7 cellular contexts compared by ENCODE assay signal in genomic region chr19:55251296-55252081, GRCh38. TPM values are rescaled to one million over a fixed set of nuclear protein-coding genes. Genes with fewer than 3 reads are reported as not detected.
DNase-seq lines count a peak whose midpoint lies in the region; ATAC-seq and TF ChIP-seq lines count a peak whose summit lies in the region.

No MANE protein-coding gene starts in this region.

- peaks cover 63% of the 10 kb centered on the region for H4K20me1 ChIP-seq in Karpas-422 (ENCODE audit: insufficient read depth, low read depth, low read length)

- intact Hi-C loops in stomach (cut with DNase I; ENCODE audit: low total_unique reads), result no loop called here

- TF ChIP-seq POLR2A in stomach (IDR thresholded peaks at IDR 0.05), result no peak

- CTCF ChIA-PET in activated CD8-positive, alpha-beta T cell treated with anti-CD3 and anti-CD28 coated beads, Interleukin-2, amount 10 ng/mL, durations not matched to agents 7 days and 5 days (lab: Charles Lee), result interaction anchor here (1.0 to 1.8 kb wide), 4 partner anchors 41 to 252 kb away, joined by 3 to 6 read pairs (median 4); partner anchors contain the start of gene DNAAF3

- H2AFZ ChIP-seq in Karpas-422 (ENCODE audit: low read length), result no peak overlapping the region

- peaks cover 63% of the 10 kb centered on the region for H3K36me3 Mint-ChIP-seq in activated CD8-positive, alpha-beta T cell treated with anti-CD3 and anti-CD28 coated beads, Interleukin-2, amount 10 ng/mL, durations not matched to agents 7 days and 5 days (ENCODE audit: low read depth)

- H3K4me1 ChIP-seq in Karpas-422 (ENCODE audit: low read length), result peaks cover 53% of the 10 kb centered on the region
- peaks cover 58 to 95% (median 93%) of the 10 kb centered on the region in 4 donors for H3K4me1 ChIP-seq in stomach

- H3K9me2 ChIP-seq in Karpas-422 (replicated peaks; ENCODE audit: insufficient read depth, low read length), result no peaks in the 10 kb centered on the region

- H3K9me3 Mint-ChIP-seq in activated CD8-positive, alpha-beta T cell treated with anti-CD3 and anti-CD28 coated beads, Interleukin-2, amount 10 ng/mL, durations not matched to agents 7 days and 5 days (ENCODE audit: insufficient read depth), result no peaks in the 10 kb centered on the region

- H3K9ac ChIP-seq in Karpas-422 (ENCODE audit: low read length), result peak overlapping the region; percentile 46

- H3K4me3 ChIP-seq in Karpas-422 (ENCODE audit: low read length), result no peak overlapping the region
- H3K4me3 ChIP-seq in stomach, result peak overlapping the region in 1 of 4 donors; percentile 16

- TF ChIP-seq EP300 in stomach (IDR thresholded peaks at IDR 0.05), result no peak

- peak overlapping the region; percentile 91 for H3K4me3 Mint-ChIP-seq in activated CD8-positive, alpha-beta T cell treated with anti-CD3 and anti-CD28 coated beads, Interleukin-2, amount 10 ng/mL, durations not matched to agents 7 days and 5 days

- peak overlapping the region; percentile 97 for H3K27ac Mint-ChIP-seq in activated CD8-positive, alpha-beta T cell treated with anti-CD3 and anti-CD28 coated beads, Interleukin-2, amount 10 ng/mL, durations not matched to agents 7 days and 5 days

- peak; percentile 25 for ATAC-seq in activated CD8-positive, alpha-beta T cell treated with anti-CD3 and anti-CD28 coated beads, Interleukin-2, amount 10 ng/mL, durations not matched to agents 7 days and 5 days
- no peak for ATAC-seq in HG02610 (IDR thresholded peaks at IDR 0.05; ENCODE audit: unreplicated experiment)

- peak overlapping the region; percentile 98 for H3K27ac ChIP-seq in Karpas-422 (ENCODE audit: low read length)
- peak overlapping the region; percentile 59 to 93 (median 63) for H3K27ac ChIP-seq in stomach

- H3K9me3 ChIP-seq in Karpas-422 (ENCODE audit: low read length) (no peaks in the 10 kb centered on the region), stomach (no peaks in the 10 kb centered on the region)

- DNase-seq in Karpas-422, result peak; percentile 57
- peak; percentile 65 for DNase-seq in activated CD8-positive, alpha-beta T cell treated with anti-CD3 and anti-CD28 coated beads, Interleukin-2, amount 10 ng/mL, durations not matched to agents 7 days and 5 days
- DNase-seq in glomerular visceral epithelial cell (ENCODE audit: extremely low spot score), result peak; percentile 88
- DNase-seq in stomach, result peak; percentile 68
- DNase-seq in middle frontal gyrus (ENCODE audit: extremely low spot score, low spot score), result no peak
- DNase-seq in COLO829 (ENCODE audit: low spot score), result no peak

- POLR2A ChIA-PET in activated CD8-positive, alpha-beta T cell treated with anti-CD3 and anti-CD28 coated beads, Interleukin-2, amount 10 ng/mL, durations not matched to agents 7 days and 5 days (lab: Charles Lee), result interaction anchor here (0.9 kb wide), 1 partner anchor 8 kb away, joined by 3 read pairs; no protein-coding TSS in a partner anchor

- TF ChIP-seq CTCF in stomach (IDR thresholded peaks at IDR 0.05), result no peak

- H3K36me3 ChIP-seq in Karpas-422 (ENCODE audit: insufficient read depth, low read length) (peaks cover 37% of the 10 kb centered on the region), stomach (peaks cover 4 to 26% (median 20%) of the 10 kb centered on the region in 4 donors)

- 17 to 44% (median 38%) methylated on average over 14 to 20 of the region's 20 CpGs for WGBS in stomach, 5 donors

- peak overlapping the region; percentile 26 for H3K4me2 ChIP-seq in Karpas-422 (ENCODE audit: low read depth, low read length, poor library complexity, severe bottlenecking)

- H3K4me1 Mint-ChIP-seq in activated CD8-positive, alpha-beta T cell treated with anti-CD3 and anti-CD28 coated beads, Interleukin-2, amount 10 ng/mL, durations not matched to agents 7 days and 5 days (ENCODE audit: low read depth), result peaks cover 59% of the 10 kb centered on the region

- peaks cover 99% of the 10 kb centered on the region for H3K79me2 ChIP-seq in Karpas-422 (ENCODE audit: low read length)

- no peaks in the 10 kb centered on the region for H3K27me3 Mint-ChIP-seq in activated CD8-positive, alpha-beta T cell treated with anti-CD3 and anti-CD28 coated beads, Interleukin-2, amount 10 ng/mL, durations not matched to agents 7 days and 5 days (ENCODE audit: low read depth)

- H3K27me3 ChIP-seq in Karpas-422 (ENCODE audit: low read length) (no peaks in the 10 kb centered on the region), stomach (no peaks in the 10 kb centered on the region)

RNA-seq across cellular contexts. Expression of gene PPP6R1, which starts 7.3 kb away (rescaled TPM):
- total RNA-seq in Karpas-422 (2014; rRNA removed; shearing (Covaris generic); ENCODE audit: low replicate concordance), result 134 and 231 TPM in 2 replicates
- total RNA-seq in activated CD8-positive, alpha-beta T cell treated with anti-CD3 and anti-CD28 coated beads, Interleukin-2, amount 10 ng/mL, durations not matched to agents 7 days and 5 days, result 100 to 1,000 TPM; 256 to 265 TPM
- total RNA-seq in stomach, result 100 to 1,000 TPM in 1 of 5 donors, 10 to 100 TPM in 4; 36.9 to 112 (median 79.9) TPM
- 10 to 100 TPM; 19.5 to 33.6 (median 24.4) TPM for polyA plus RNA-seq in stomach

RNA-seq across cellular contexts. Expression of gene TMEM86B, which starts 22.9 kb away (rescaled TPM):
- total RNA-seq in Karpas-422 (2014; rRNA removed; shearing (Covaris generic); ENCODE audit: low replicate concordance), result 7.8 and 9.5 TPM in 2 replicates
- 10 to 100 TPM; 11.0 to 13.8 TPM for total RNA-seq in activated CD8-positive, alpha-beta T cell treated with anti-CD3 and anti-CD28 coated beads, Interleukin-2, amount 10 ng/mL, durations not matched to agents 7 days and 5 days
- total RNA-seq in stomach, result 10 to 100 TPM in 2 of 5 donors, 1 to 10 TPM in 2, under 1 TPM in 1; 0.29 to 47.8 (median 4.9) TPM
- 10 to 100 TPM in 2 of 3 donors, 1 to 10 TPM in 1; 9.1 to 12.4 (median 10.4) TPM for polyA plus RNA-seq in stomach

RNA-seq across cellular contexts. Expression of gene HSPBP1, which starts 28.4 kb away (rescaled TPM):
- total RNA-seq in Karpas-422 (2014; rRNA removed; shearing (Covaris generic); ENCODE audit: low replicate concordance), result 35.0 and 62.5 TPM in 2 replicates
- total RNA-seq in activated CD8-positive, alpha-beta T cell treated with anti-CD3 and anti-CD28 coated beads, Interleukin-2, amount 10 ng/mL, durations not matched to agents 7 days and 5 days, result 10 to 100 TPM; 31.1 to 32.7 TPM
- total RNA-seq in stomach, result 10 to 100 TPM in 3 of 5 donors, 1 to 10 TPM in 2; 5.3 to 69.2 (median 14.9) TPM
- 10 to 100 TPM; 27.5 to 40.2 (median 32.6) TPM for polyA plus RNA-seq in stomach

RNA-seq across cellular contexts. Expression of gene BRSK1, which starts 32.3 kb away (rescaled TPM):
- total RNA-seq in Karpas-422 (2014; rRNA removed; shearing (Covaris generic); ENCODE audit: low replicate concordance), result 15.5 and 31.0 TPM in 2 replicates
- total RNA-seq in activated CD8-positive, alpha-beta T cell treated with anti-CD3 and anti-CD28 coated beads, Interleukin-2, amount 10 ng/mL, durations not matched to agents 7 days and 5 days, result 1 to 10 TPM; 7.3 to 7.5 TPM
- 10 to 100 TPM in 2 of 5 donors, 1 to 10 TPM in 1, not detected in 2; 5.7 to 67.7 (median 45.1) TPM for total RNA-seq in stomach
- 1 to 10 TPM; 1.5 to 5.0 (median 2.4) TPM for polyA plus RNA-seq in stomach

RNA-seq across cellular contexts. Expression of gene PTPRH, which starts 42.2 kb away (rescaled TPM):
- total RNA-seq in Karpas-422 (2014; rRNA removed; shearing (Covaris generic); ENCODE audit: low replicate concordance), result 1.4 TPM in 1 of 2 replicates, not detected in the other
- total RNA-seq in activated CD8-positive, alpha-beta T cell treated with anti-CD3 and anti-CD28 coated beads, Interleukin-2, amount 10 ng/mL, durations not matched to agents 7 days and 5 days, result not detected
- total RNA-seq in stomach, result 10 to 100 TPM; 34.9 to 83.9 (median 52.5) TPM
- 10 to 100 TPM in 2 of 3 donors, 1 to 10 TPM in 1; 5.3 to 22.5 (median 17.3) TPM for polyA plus RNA-seq in stomach

Comparison
In these comparisons a context has a peak if more than half of its experiments do, and no peak if none do; other contexts are left out.
1. DNase-seq: peak in Karpas-422 (single experiment), activated CD8-positive, alpha-beta T cell treated with anti-CD3 and anti-CD28 coated beads, Interleukin-2, amount 10 ng/mL, durations not matched to agents 7 days and 5 days (single experiment), glomerular visceral epithelial cell (single experiment) and stomach (single experiment); none in middle frontal gyrus (single experiment) and COLO829 (single experiment).